Comparison of ENCODE assay signal across 7 cellular contexts in genomic region chr20:37701676-37702075, GRCh38. TPM values are rescaled to one million over a fixed set of nuclear protein-coding genes. Genes with fewer than 3 reads are reported as not detected.
DNase-seq lines count a peak whose midpoint lies in the region; TF ChIP-seq lines count a peak whose summit lies in the region.
"Not testable (repeated sequence)": the region's sequence is repeated elsewhere in the genome, so short reads cannot be mapped to it uniquely, and the experiment has no call there.

No MANE protein-coding gene starts in this region.

- peaks cover 15% of the 10 kb centered on the region for H3K4me1 Mint-ChIP-seq in CD14-positive monocyte

- H3K27me3 Mint-ChIP-seq in CD14-positive monocyte (ENCODE audit: low read depth in 3 of 3): not testable (repeated sequence)

- H3K27ac ChIP-seq in RWPE1: not testable (repeated sequence)

- not testable (repeated sequence) for TF ChIP-seq CTCF in CD14-positive monocyte (IDR thresholded peaks at IDR 0.05); HFF-Myc (IDR thresholded peaks at IDR 0.05; ENCODE audit: low read depth, low read length, missing control alignments); RWPE1 (conservative IDR thresholded peaks at IDR 0.05; ENCODE audit: low read depth)

- POLR2A ChIA-PET in RWPE1 (lab: Yijun Ruan, JAX; ENCODE audit: low non-redundant PET): not testable (repeated sequence)

- not testable (repeated sequence) for H3K4me3 ChIP-seq in HFF-Myc (replicated peaks; ENCODE audit: low read depth, low read length)

- intact Hi-C loops in CD14-positive monocyte (cut with micrococcal nuclease): not testable (repeated sequence)

- not testable (repeated sequence) for H3K4me3 Mint-ChIP-seq in CD14-positive monocyte

- H3K27ac Mint-ChIP-seq in CD14-positive monocyte: not testable (repeated sequence)

- DNase-seq in CD14-positive monocyte (ENCODE audit: low spot score) (peak; percentile 86), HFF-Myc (ENCODE audit: extremely low read depth, low read depth) (peak; percentile 17), NCI-H460 (ENCODE audit: extremely low read depth, low read depth) (peak; percentile 44), RWPE1 (ENCODE audit: low spot score) (peak; percentile 44), activated T-cell treated with anti-CD3 and anti-CD28 coated beads for 48 hours (ENCODE audit: low read depth) (peak; percentile 13), fibroblast of gingiva (ENCODE audit: low read depth) (peak; percentile 90), iris pigment epithelial cell (ENCODE audit: low read depth) (peak; percentile 87)

- CTCF ChIA-PET in RWPE1 (lab: Yijun Ruan, JAX): not testable (repeated sequence)

- H3K9me3 Mint-ChIP-seq in CD14-positive monocyte: not testable (repeated sequence)

- H3K36me3 Mint-ChIP-seq in CD14-positive monocyte: peaks cover 14 to 30% of the 10 kb centered on the region in 2 donors

RNA-seq across cellular contexts. Expression of gene CTNNBL1, which starts 7.8 kb away (rescaled TPM):
- 10 to 100 TPM; 77.3 to 83.2 TPM for polyA plus RNA-seq in CD14-positive monocyte
- total RNA-seq in NCI-H460 (2014; rRNA removed; shearing (Covaris generic)): 36.1 and 37.6 TPM in 2 replicates
- polyA plus RNA-seq in NCI-H460 (2014; cell fraction: nucleus; rRNA removed): 19.5 and 21.0 TPM in 2 replicates

Comparison
In these comparisons a context has a peak if more than half of its experiments do, and no peak if none do; other contexts are left out.
1. DNase-seq: peak in every context shown above with its lines; median percentile 90 in fibroblast of gingiva; 87 in iris pigment epithelial cell; 86 in CD14-positive monocyte; 44 in NCI-H460; 44 in RWPE1; 17 in HFF-Myc; 13 in activated T-cell treated with anti-CD3 and anti-CD28 coated beads for 48 hours.